Comparison of ENCODE assay signal across 9 cellular contexts in the genomic region with DNA sequence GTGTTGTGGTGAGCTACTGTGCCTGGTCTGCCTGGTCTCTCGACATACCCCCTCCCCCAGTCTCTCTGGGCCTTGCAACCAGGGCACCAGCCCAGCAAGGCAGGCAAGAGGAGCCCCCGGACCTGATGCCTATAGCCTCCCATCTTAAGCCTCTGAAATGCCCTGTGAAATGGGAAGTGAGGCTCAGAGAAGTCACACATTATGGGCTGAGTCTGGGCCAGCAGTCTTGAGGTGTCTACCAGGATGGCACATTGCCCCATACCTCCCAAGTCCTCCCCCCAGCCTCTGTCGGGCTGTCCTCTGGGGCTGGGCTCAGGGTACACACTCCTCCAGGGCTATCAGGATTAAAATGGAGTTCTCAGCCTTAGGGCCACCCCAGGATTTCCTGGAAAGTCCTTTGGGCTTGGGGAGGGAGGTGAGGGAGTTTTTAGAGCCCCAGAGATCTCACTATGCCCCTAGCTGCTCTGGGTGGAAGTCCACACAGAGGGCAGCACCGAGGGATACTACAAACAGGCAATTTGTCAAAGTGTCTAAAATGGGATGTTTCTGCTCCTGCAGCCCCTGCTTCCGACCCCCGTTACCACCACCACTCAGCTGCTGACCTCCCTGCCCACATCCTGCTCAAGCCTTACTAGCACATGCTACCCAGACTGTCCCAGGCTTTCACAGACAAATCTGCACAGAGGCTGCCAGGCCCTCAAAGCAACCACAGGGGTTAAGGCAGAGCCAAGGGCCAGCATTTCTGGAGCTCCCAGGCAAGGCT. TPM values are rescaled to one million over a fixed set of nuclear protein-coding genes. Genes with fewer than 3 reads are reported as not detected.
DNase-seq lines count a peak whose midpoint lies in the region; ATAC-seq, FAIRE-seq and TF ChIP-seq lines count a peak whose summit lies in the region.
"Had no signal": no experiment of that assay in that cellular context is flagged by ENCODE, and none has a peak within 500 bp of the region (broad histone marks: within the 10 kb centered on the region; RNA-seq: fewer than 3 reads in every experiment).

No MANE protein-coding gene starts in this region.

- TF ChIP-seq EP300 in GM12878 (IDR thresholded peaks at IDR 0.05; ENCODE audit: borderline replicate concordance in 1 of 2, control insufficient read depth in 1 of 2, low read depth in 2 of 2, low read length in 2 of 2): no peak

- peak overlapping the region; percentile 21; the same call in 1 of the 2 replicates for H3K27ac ChIP-seq in GM12878 (ENCODE audit: control insufficient read depth, insufficient read depth)
- H3K27ac ChIP-seq in neural progenitor cell: no peak overlapping the region

- H3K4me2 ChIP-seq in GM12878 (ENCODE audit: control insufficient read depth, insufficient read depth) (peak overlapping the region; percentile 23), neural progenitor cell (no peak overlapping the region)

- H2AFZ ChIP-seq in GM12878 (ENCODE audit: control insufficient read depth, low read depth, low read length): no peak overlapping the region
- H2AFZ ChIP-seq in neural progenitor cell (replicated peaks): no peak overlapping the region

- no peaks in the 10 kb centered on the region for H3K27me3 ChIP-seq in GM12878 (replicated peaks in 1 of 2; ENCODE audit: control insufficient read depth in 2 of 2, insufficient read depth in 2 of 2, low read length in 1 of 2)
- no peaks in the 10 kb centered on the region for H3K27me3 ChIP-seq in neural progenitor cell

- peaks cover 44% of the 10 kb centered on the region for H3F3A ChIP-seq in neural progenitor cell (ENCODE audit: low read depth)

- H3K9me3 ChIP-seq in GM12878 (replicated peaks; ENCODE audit: control insufficient read depth, insufficient read depth, low read length): no peaks in the 10 kb centered on the region
- H3K9me3 ChIP-seq in neural progenitor cell (ENCODE audit: low read depth): no peaks in the 10 kb centered on the region

- H3K27me3 Mint-ChIP-seq in neural progenitor cell (ENCODE audit: insufficient read depth, low read depth): peaks cover 10% of the 10 kb centered on the region

- no peak for TF ChIP-seq RAD21 in GM12878 (IDR thresholded peaks at IDR 0.05; ENCODE audit: insufficient read depth, low read depth, low read length)

- no peak for ATAC-seq in GM12878
- no peak for ATAC-seq in GM21447 (IDR thresholded peaks at IDR 0.05; ENCODE audit: unreplicated experiment)
- no peak for ATAC-seq in GM21423 (IDR thresholded peaks at IDR 0.05; ENCODE audit: unreplicated experiment)
- no peak for ATAC-seq in GM19328 (IDR thresholded peaks at IDR 0.05; ENCODE audit: unreplicated experiment)

- H3K27ac Mint-ChIP-seq in neural progenitor cell: no peak overlapping the region

- SMC1A ChIA-PET in GM12878 (lab: Charles Lee; ENCODE audit: uncharacterized antibody, unreplicated experiment): interaction anchor here (0.5 to 8.6 kb wide), 7 partner anchors 10 to 1264 kb away, joined by 3 to 108 read pairs (median 4); partner anchors contain the start of gene PDXP

- no peak for FAIRE-seq in GM12878 (lab: Jason Lieb, UNC)
- FAIRE-seq: colon had no signal

- no TSS peak for BruUV-seq in GM12878 (replicated peaks; lab: Mats Ljungman, UMichigan)

- intact Hi-C loops in GM12878 (cut with micrococcal nuclease; ENCODE audit: unreplicated experiment): no loop called here

- peak; percentile 59 for DNase-seq in GM03348 (ENCODE audit: low spot score)
- DNase-seq in MV-4-11 (lab: John Stamatoyannopoulos, UW): peak; percentile 70
- DNase-seq in GM12878 (ENCODE audit: low read depth, low spot score): no peak
- DNase-seq in neural progenitor cell (ENCODE audit: low spot score): no peak
- no peak for DNase-seq in germinal center (ENCODE audit: low spot score)

- POLR2A ChIA-PET in GM12878 (lab: Charles Lee): interaction anchor here (0.5 to 8.2 kb wide), 8 partner anchors 9 to 364 kb away, joined by 3 to 67 read pairs (median 10); partner anchors contain the start of genes GGA1, LGALS1 and PDXP

- CTCF ChIA-PET in GM12878 (lab: Yijun Ruan, JAX): interaction anchor here (1.0 to 15.9 kb wide), 8 partner anchors 7 to 46 kb away, joined by 3 to 396 read pairs (median 120); partner anchors contain the start of genes GGA1, LGALS1, NOL12 and PDXP

- H4K20me1 ChIP-seq in GM12878 (ENCODE audit: control insufficient read depth, insufficient read depth) (no peaks in the 10 kb centered on the region), neural progenitor cell (ENCODE audit: low read depth) (peaks cover 4% of the 10 kb centered on the region)

- TF ChIP-seq POLR2A in GM12878 (IDR thresholded peaks at IDR 0.05; ENCODE audit: low read depth, low read length): no peak

- H3K4me3 ChIP-seq in GM12878: no peak overlapping the region
- H3K4me3 ChIP-seq in neural progenitor cell: no peak overlapping the region

- H3K9ac ChIP-seq in GM12878 (ENCODE audit: control insufficient read depth, insufficient read depth, low read length) (0 out of 2 replicates have a peak overlapping the region, but pooled peaks have one; percentile 3), neural progenitor cell (no peak overlapping the region)

- H3K79me2 ChIP-seq in GM12878 (ENCODE audit: control insufficient read depth, insufficient read depth, low read length) (peaks cover 17% of the 10 kb centered on the region), neural progenitor cell (ENCODE audit: low read depth) (peaks cover 6% of the 10 kb centered on the region)

- H3K4me3 Mint-ChIP-seq in neural progenitor cell: no peak overlapping the region

- H3K4me1 ChIP-seq in GM12878 (ENCODE audit: control insufficient read depth, insufficient read depth, low read length): peaks cover 76% of the 10 kb centered on the region
- H3K4me1 ChIP-seq in neural progenitor cell: peaks cover 25% of the 10 kb centered on the region

- H3K9me3 Mint-ChIP-seq in neural progenitor cell: no peaks in the 10 kb centered on the region

- RAD21 ChIA-PET in GM12878 (lab: Charles Lee; ENCODE audit: unreplicated experiment): interaction anchor here (0.8 to 10.1 kb wide), 5 partner anchors 9 to 94 kb away, joined by 3 to 173 read pairs (median 4); partner anchors contain the start of genes GGA1, LGALS1 and PDXP

- peaks cover 39% of the 10 kb centered on the region for H3K4me1 Mint-ChIP-seq in neural progenitor cell

- in situ Hi-C loops in GM12878 (cut with MboI): no loop called here

- H3K36me3 Mint-ChIP-seq in neural progenitor cell: no peaks in the 10 kb centered on the region

- H3K36me3 ChIP-seq in GM12878 (ENCODE audit: control insufficient read depth in 2 of 2, insufficient read depth in 2 of 2, low read length in 1 of 2) (peaks cover 0 to 3% of the 10 kb centered on the region in 2 experiments; a peak in 3 of 4 replicates), neural progenitor cell (no peaks in the 10 kb centered on the region)

- 46% methylated on average over 6 of the region's 6 CpGs for WGBS in GM12878 (ENCODE audit: insufficient coverage, insufficient replicate concordance, low lambda C conversion rate, missing lambda C conversion rate)

- TF ChIP-seq CTCF in GM12878 (IDR thresholded peaks at IDR 0.05 in 2 of 3, conservative IDR thresholded peaks at IDR 0.05 in 1 of 3; ENCODE audit: control insufficient read depth in 2 of 3, extremely low read depth in 1 of 3, insufficient read depth in 1 of 3, low read depth in 3 of 3, low read length in 3 of 3): peak; percentile 26 to 37 (median 30); a peak in 3 of 6 replicates
- TF ChIP-seq CTCF in neural progenitor cell (IDR thresholded peaks at IDR 0.05): peak; percentile 23

RNA-seq across cellular contexts. Expression of gene SH3BP1, which starts 3.1 kb away (rescaled TPM):
- 73.5 and 76.3 TPM in 2 replicates for total RNA-seq in GM12878 (2013; cell fraction: nucleolus; rRNA removed)
- total RNA-seq in GM12878 (2014; rRNA removed): 34.0 and 37.5 TPM in 2 replicates
- total RNA-seq in GM12878 (2014; rRNA removed; fragmentation: Illumina TruSeq; extraction: Trizol): 16.8 and 17.9 TPM in 2 replicates
- total RNA-seq in GM12878 (2021): 67.0 and 70.5 TPM in 2 replicates
- polyA plus RNA-seq in GM12878 (2011; ENCODE audit: low read depth): 126 TPM
- polyA plus RNA-seq in GM12878 (2011; rRNA removed): 14.5 and 27.0 TPM in 2 replicates
- 37.4 and 46.9 TPM in 2 replicates for polyA plus RNA-seq in GM12878 (2011; cell fraction: cytosol; rRNA removed)
- 135 and 140 TPM in 2 replicates for polyA plus RNA-seq in GM12878 (2011; cell fraction: nucleus; rRNA removed)
- polyA plus RNA-seq in GM12878 (2012): 56.7 and 111 TPM in 2 replicates
- 22.9 and 58.6 TPM in 2 replicates for polyA plus RNA-seq in GM12878 (2014; fragmentation: Illumina TruSeq; extraction: Trizol)
- 1 to 10 TPM in 1 of 2 experiments, under 1 TPM in 1; 0.29 to 1.1 TPM for polyA plus RNA-seq in GM12878 (2014; fragmentation: Nextera tagmentation; extraction: Ambion mirVana)
- polyA plus RNA-seq in GM12878 (2014; rRNA removed): 31.7 and 43.3 TPM in 2 replicates
- 1 to 10 TPM; 4.8 to 9.9 TPM for polyA plus RNA-seq in GM12878 (2016; fragmentation: Nextera tagmentation; extraction: Ambion mirVana)
- polyA minus RNA-seq in GM12878 (2011; rRNA and poly(A)+ RNA removed): 39.4 and 47.3 TPM in 2 replicates
- 11.4 and 39.4 TPM in 2 replicates for polyA minus RNA-seq in GM12878 (2011; cell fraction: cytosol; rRNA and poly(A)+ RNA removed)
- 33.5 and 50.5 TPM in 2 replicates for polyA minus RNA-seq in GM12878 (2011; cell fraction: nucleus; rRNA and poly(A)+ RNA removed)
- 10.3 and 10.9 TPM in 2 replicates for total RNA-seq in neural progenitor cell (ENCODE audit: low replicate concordance)

RNA-seq across cellular contexts. Expression of gene PDXP, which starts 22.2 kb away (rescaled TPM):
- total RNA-seq in GM12878 (2013; cell fraction: nucleolus; rRNA removed): 7.4 and 8.6 TPM in 2 replicates
- 36.8 and 41.1 TPM in 2 replicates for total RNA-seq in GM12878 (2014; rRNA removed)
- 27.2 and 29.7 TPM in 2 replicates for total RNA-seq in GM12878 (2014; rRNA removed; fragmentation: Illumina TruSeq; extraction: Trizol)
- 38.6 and 44.7 TPM in 2 replicates for total RNA-seq in GM12878 (2021)
- polyA plus RNA-seq in GM12878 (2011; ENCODE audit: low read depth): 14.9 TPM
- 25.4 and 39.4 TPM in 2 replicates for polyA plus RNA-seq in GM12878 (2011; rRNA removed)
- polyA plus RNA-seq in GM12878 (2011; cell fraction: cytosol; rRNA removed): 66.8 and 73.1 TPM in 2 replicates
- 26.0 and 35.5 TPM in 2 replicates for polyA plus RNA-seq in GM12878 (2011; cell fraction: nucleus; rRNA removed)
- 17.7 and 26.5 TPM in 2 replicates for polyA plus RNA-seq in GM12878 (2012)
- polyA plus RNA-seq in GM12878 (2014; fragmentation: Illumina TruSeq; extraction: Trizol): 30.1 and 40.0 TPM in 2 replicates
- 10 to 100 TPM in 1 of 2 experiments, 1 to 10 TPM in 1; 9.8 to 15.2 TPM for polyA plus RNA-seq in GM12878 (2014; fragmentation: Nextera tagmentation; extraction: Ambion mirVana)
- polyA plus RNA-seq in GM12878 (2014; rRNA removed): 56.7 and 57.9 TPM in 2 replicates
- polyA plus RNA-seq in GM12878 (2016; fragmentation: Nextera tagmentation; extraction: Ambion mirVana): 1 to 10 TPM; 4.4 to 4.8 TPM
- 22.2 and 37.3 TPM in 2 replicates for polyA minus RNA-seq in GM12878 (2011; rRNA and poly(A)+ RNA removed)
- 11.4 and 17.4 TPM in 2 replicates for polyA minus RNA-seq in GM12878 (2011; cell fraction: cytosol; rRNA and poly(A)+ RNA removed)
- polyA minus RNA-seq in GM12878 (2011; cell fraction: nucleus; rRNA and poly(A)+ RNA removed): 7.3 and 9.7 TPM in 2 replicates
- 25.1 and 57.0 TPM in 2 replicates for total RNA-seq in neural progenitor cell (ENCODE audit: low replicate concordance)

RNA-seq across cellular contexts. Expression of gene GGA1, which starts 27.7 kb away (rescaled TPM):
- total RNA-seq in GM12878 (2013; cell fraction: nucleolus; rRNA removed): 185 and 204 TPM in 2 replicates
- 43.1 and 53.4 TPM in 2 replicates for total RNA-seq in GM12878 (2014; rRNA removed)
- 29.1 and 30.4 TPM in 2 replicates for total RNA-seq in GM12878 (2014; rRNA removed; fragmentation: Illumina TruSeq; extraction: Trizol)
- 55.0 and 63.4 TPM in 2 replicates for total RNA-seq in GM12878 (2021)
- polyA plus RNA-seq in GM12878 (2011; ENCODE audit: low read depth): 20.6 TPM
- polyA plus RNA-seq in GM12878 (2011; rRNA removed): 38.7 and 43.7 TPM in 2 replicates
- 29.0 and 49.3 TPM in 2 replicates for polyA plus RNA-seq in GM12878 (2011; cell fraction: cytosol; rRNA removed)
- 214 and 255 TPM in 2 replicates for polyA plus RNA-seq in GM12878 (2011; cell fraction: nucleus; rRNA removed)
- 46.2 and 48.1 TPM in 2 replicates for polyA plus RNA-seq in GM12878 (2012)
- 23.4 and 31.6 TPM in 2 replicates for polyA plus RNA-seq in GM12878 (2014; fragmentation: Illumina TruSeq; extraction: Trizol)
- 1 to 10 TPM; 1.4 to 4.8 TPM for polyA plus RNA-seq in GM12878 (2014; fragmentation: Nextera tagmentation; extraction: Ambion mirVana)
- polyA plus RNA-seq in GM12878 (2014; rRNA removed): 77.8 and 79.4 TPM in 2 replicates
- polyA plus RNA-seq in GM12878 (2016; fragmentation: Nextera tagmentation; extraction: Ambion mirVana): 10 to 100 TPM; 45.0 to 48.0 TPM
- 30.1 and 54.2 TPM in 2 replicates for polyA minus RNA-seq in GM12878 (2011; rRNA and poly(A)+ RNA removed)
- 15.8 and 17.6 TPM in 2 replicates for polyA minus RNA-seq in GM12878 (2011; cell fraction: cytosol; rRNA and poly(A)+ RNA removed)
- 45.1 and 75.9 TPM in 2 replicates for polyA minus RNA-seq in GM12878 (2011; cell fraction: nucleus; rRNA and poly(A)+ RNA removed)
- total RNA-seq in neural progenitor cell (ENCODE audit: low replicate concordance): 62.3 and 71.7 TPM in 2 replicates

RNA-seq across cellular contexts. Expression of gene LGALS1, which starts 39.1 kb away (rescaled TPM):
- total RNA-seq in GM12878 (2013; cell fraction: nucleolus; rRNA removed): 71.4 and 74.1 TPM in 2 replicates
- total RNA-seq in GM12878 (2014; rRNA removed) (1,028 and 1,163 TPM in 2 replicates), GM12878 (2014; rRNA removed; fragmentation: Illumina TruSeq; extraction: Trizol) (508 and 518 TPM in 2 replicates), GM12878 (2021) (636 and 637 TPM in 2 replicates), neural progenitor cell (ENCODE audit: low replicate concordance) (14.9 and 42.9 TPM in 2 replicates)
- polyA plus RNA-seq in GM12878 (2011; ENCODE audit: low read depth): 1,837 TPM
- polyA plus RNA-seq in GM12878 (2011; rRNA removed) (690 and 1,889 TPM in 2 replicates), GM12878 (2014; fragmentation: Illumina TruSeq; extraction: Trizol) (56.5 and 312 TPM in 2 replicates), GM12878 (2014; fragmentation: Nextera tagmentation; extraction: Ambion mirVana) (100 to 1,000 TPM; 571 TPM), GM12878 (2014; rRNA removed) (1,386 and 1,631 TPM in 2 replicates), GM12878 (2016; fragmentation: Nextera tagmentation; extraction: Ambion mirVana) (100 to 1,000 TPM; 777 to 791 TPM)
- 2,989 and 3,872 TPM in 2 replicates for polyA plus RNA-seq in GM12878 (2011; cell fraction: cytosol; rRNA removed)
- 1,936 and 2,514 TPM in 2 replicates for polyA plus RNA-seq in GM12878 (2011; cell fraction: nucleus; rRNA removed)
- polyA plus RNA-seq in GM12878 (2012): 1,111 and 1,241 TPM in 2 replicates
- 796 and 1,494 TPM in 2 replicates for polyA minus RNA-seq in GM12878 (2011; rRNA and poly(A)+ RNA removed)
- 213 and 229 TPM in 2 replicates for polyA minus RNA-seq in GM12878 (2011; cell fraction: cytosol; rRNA and poly(A)+ RNA removed)
- polyA minus RNA-seq in GM12878 (2011; cell fraction: nucleus; rRNA and poly(A)+ RNA removed): 191 and 194 TPM in 2 replicates

RNA-seq across cellular contexts. Expression of gene NOL12, which starts 49.8 kb away (rescaled TPM):
- total RNA-seq in GM12878 (2013; cell fraction: nucleolus; rRNA removed): 24.0 and 33.8 TPM in 2 replicates
- total RNA-seq in GM12878 (2014; rRNA removed): 42.1 and 43.2 TPM in 2 replicates
- 34.2 and 40.5 TPM in 2 replicates for total RNA-seq in GM12878 (2014; rRNA removed; fragmentation: Illumina TruSeq; extraction: Trizol)
- total RNA-seq in GM12878 (2021): 36.5 and 37.0 TPM in 2 replicates
- polyA plus RNA-seq in GM12878 (2011; ENCODE audit: low read depth): 10.0 TPM
- polyA plus RNA-seq in GM12878 (2011; rRNA removed): 23.1 and 25.8 TPM in 2 replicates
- polyA plus RNA-seq in GM12878 (2011; cell fraction: cytosol; rRNA removed): 22.1 and 36.9 TPM in 2 replicates
- polyA plus RNA-seq in GM12878 (2011; cell fraction: nucleus; rRNA removed): 38.6 and 48.7 TPM in 2 replicates
- 14.2 and 20.3 TPM in 2 replicates for polyA plus RNA-seq in GM12878 (2012)
- 15.5 and 43.2 TPM in 2 replicates for polyA plus RNA-seq in GM12878 (2014; fragmentation: Illumina TruSeq; extraction: Trizol)
- polyA plus RNA-seq in GM12878 (2014; fragmentation: Nextera tagmentation; extraction: Ambion mirVana): 10 to 100 TPM in 1 of 2 experiments, 1 to 10 TPM in 1; 3.3 to 12.9 TPM
- polyA plus RNA-seq in GM12878 (2014; rRNA removed): 41.7 and 49.8 TPM in 2 replicates
- polyA plus RNA-seq in GM12878 (2016; fragmentation: Nextera tagmentation; extraction: Ambion mirVana): 10 to 100 TPM; 64.6 to 69.4 TPM
- polyA minus RNA-seq in GM12878 (2011; rRNA and poly(A)+ RNA removed): 5.6 and 12.4 TPM in 2 replicates
- polyA minus RNA-seq in GM12878 (2011; cell fraction: cytosol; rRNA and poly(A)+ RNA removed): 9.0 and 9.5 TPM in 2 replicates
- 5.2 and 12.5 TPM in 2 replicates for polyA minus RNA-seq in GM12878 (2011; cell fraction: nucleus; rRNA and poly(A)+ RNA removed)
- total RNA-seq in neural progenitor cell (ENCODE audit: low replicate concordance): 23.7 and 28.7 TPM in 2 replicates

Comparison
In these comparisons a context has a peak if more than half of its experiments do, and no peak if none do; other contexts are left out.
1. DNase-seq: peak in GM03348 (single experiment) and MV-4-11 (single experiment); none in GM12878 (single experiment), neural progenitor cell (single experiment) and germinal center (single experiment).